In the genomic region with DNA sequence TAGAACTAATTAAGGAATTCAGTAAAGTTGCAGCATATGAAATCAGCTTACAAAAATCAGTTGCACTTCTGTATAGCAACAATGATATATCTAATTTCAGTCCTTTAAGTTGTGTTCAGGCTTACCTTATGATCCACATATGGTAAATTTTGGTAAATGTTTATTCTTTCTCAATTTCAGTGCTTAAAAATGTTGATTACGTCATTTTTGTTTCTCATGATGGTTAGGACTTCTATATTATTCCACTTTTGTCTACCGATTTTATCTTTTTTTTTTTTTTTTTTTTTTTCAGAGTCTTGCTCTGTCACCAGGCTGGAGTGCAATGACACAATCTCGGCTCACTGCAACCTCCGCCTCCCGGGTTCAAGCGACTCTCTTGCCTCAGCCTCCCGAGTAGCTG, we compare ENCODE assay signal across 8 cellular contexts. TPM values are rescaled to one million over a fixed set of nuclear protein-coding genes. Genes with fewer than 3 reads are reported as not detected.
"Had no signal": no experiment of that assay in that cellular context is flagged by ENCODE, and none has a peak within 500 bp of the region (broad histone marks: within the 10 kb centered on the region; RNA-seq: fewer than 3 reads in every experiment).

No MANE protein-coding gene starts in this region.

- DNase-seq: GDM1, GF-D8 had no signal

- FAIRE-seq: G401.6, GM12891, GM12892, GM18507, GM19239 had no signal

RNA-seq across cellular contexts. Expression of gene SLC6A14, which starts 40.7 kb away (rescaled TPM):
- total RNA-seq: G401 had no signal
